In genomic region chr20:31894980-31895675, GRCh38 we compare ENCODE assay signal across 9 cellular contexts. TPM values are rescaled to one million over a fixed set of nuclear protein-coding genes. Genes with fewer than 3 reads are reported as not detected.
A peak's percentile ranks its signal among the peaks of the same experiment; 100 is the strongest.
DNase-seq lines count a peak whose midpoint lies in the region.
"Had no signal": no experiment of that assay in that cellular context is flagged by ENCODE, and none has a peak within 500 bp of the region (broad histone marks: within the 10 kb centered on the region; RNA-seq: fewer than 3 reads in every experiment).

No MANE protein-coding gene starts in this region.

- DNase-seq in NCI-H2196 (lab: John Stamatoyannopoulos, UW; ENCODE audit: unreplicated experiment) (peak; percentile 31), NCI-H2196 treated with DMSO at 0.1 percent for 48 hours (lab: John Stamatoyannopoulos, UW; ENCODE audit: unreplicated experiment) (no peak), HCEC 1CT (peak; percentile 67), MV-4-11 (lab: John Stamatoyannopoulos, UW) (peak; percentile 77), cerebellum (ENCODE audit: low spot score) (peak; percentile 19), lung microvascular endothelial cell (ENCODE audit: low read depth in 2 of 2) (peak; percentile 49 to 59), NCI-H187 (lab: John Stamatoyannopoulos, UW) (no peak), NCI-H1105 treated with DMSO at 0.1 percent for 48 hours (lab: John Stamatoyannopoulos, UW) (no peak)
- DNase-seq: activated T-cell treated with anti-CD3 and anti-CD28 coated beads, Interleukin-2, amount 50 U/mL, for 4 hours had no signal

RNA-seq across cellular contexts. Expression of gene TTLL9, which starts 24.7 kb away (rescaled TPM):
- 2.5 TPM for total RNA-seq in cerebellum
- total RNA-seq in lung microvascular endothelial cell, result under 0.01 and 0.22 TPM in 2 replicates
- total RNA-seq: activated T-cell treated with anti-CD3 and anti-CD28 coated beads, Interleukin-2, amount 50 U/mL, for 4 hours had no signal

RNA-seq across cellular contexts. Expression of gene DUSP15, which starts 24.8 kb away (rescaled TPM):
- total RNA-seq in cerebellum (6.1 TPM), lung microvascular endothelial cell (0.65 and 0.79 TPM in 2 replicates)
- total RNA-seq: activated T-cell treated with anti-CD3 and anti-CD28 coated beads, Interleukin-2, amount 50 U/mL, for 4 hours had no signal

RNA-seq across cellular contexts. Expression of gene FOXS1, which starts 49.7 kb away (rescaled TPM):
- total RNA-seq in cerebellum, result 1.8 TPM
- 0.20 and 0.22 TPM in 2 replicates for total RNA-seq in lung microvascular endothelial cell
- total RNA-seq: activated T-cell treated with anti-CD3 and anti-CD28 coated beads, Interleukin-2, amount 50 U/mL, for 4 hours had no signal

RNA-seq across cellular contexts. Expression of gene PDRG1, which starts 56.7 kb away (rescaled TPM):
- total RNA-seq in cerebellum (5.7 TPM), lung microvascular endothelial cell (4.6 TPM in 2 replicates)

Comparison
In these comparisons a context has a peak if more than half of its experiments do, and no peak if none do; other contexts are left out.
1. DNase-seq: peak in NCI-H2196 (single experiment), HCEC 1CT (single experiment), MV-4-11 (single experiment), cerebellum (single experiment) and lung microvascular endothelial cell (2 of 2); none in NCI-H2196 treated with DMSO at 0.1 percent for 48 hours (single experiment), NCI-H187 (0 of 2) and NCI-H1105 treated with DMSO at 0.1 percent for 48 hours (single experiment).